9 cellular contexts compared by ENCODE assay signal in the genomic region with DNA sequence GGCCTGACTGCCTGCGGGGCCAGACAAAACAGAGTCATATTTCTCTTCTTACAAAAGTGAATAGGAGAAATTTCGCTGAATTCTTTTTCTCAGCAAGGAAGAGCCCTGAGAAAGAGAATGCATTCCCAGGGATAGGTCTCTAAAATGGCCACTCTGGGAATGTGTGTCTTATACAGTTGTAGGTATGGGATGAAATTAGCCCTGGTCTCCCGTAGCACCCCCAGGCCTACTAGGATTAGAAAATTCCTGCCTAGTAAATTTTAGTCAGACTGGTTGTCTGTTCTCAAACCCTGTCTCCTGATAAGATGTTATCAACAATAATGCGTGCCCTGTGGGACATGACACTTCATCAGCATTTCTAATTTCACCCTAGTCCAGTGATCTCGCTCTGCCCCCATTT.
"Had no signal": no experiment of that assay in that cellular context is flagged by ENCODE, and none has a peak within 500 bp of the region (broad histone marks: within the 10 kb centered on the region; RNA-seq: fewer than 3 reads in every experiment).

No MANE protein-coding gene starts in this region.

- H2AFZ ChIP-seq: GM23248, GM23338 had no signal

- H3K9ac ChIP-seq: GM23248 had no signal

- FAIRE-seq: H1, H54 had no signal

- H3K4me2 ChIP-seq: GM23338 had no signal

- H3K27ac Mint-ChIP-seq: GM23338, H9, HFFc6 had no signal

- H3K36me3 ChIP-seq: HAP-1 had no signal

- H3K4me1 ChIP-seq: HAP-1 had no signal

- H3K4me3 Mint-ChIP-seq: GM23338, H9, HFFc6 had no signal

- H3K27ac ChIP-seq: GM23248 had no signal

- H3K4me3 ChIP-seq: GM23248, GM23338, HAP-1 had no signal

- H3K9me3 ChIP-seq: HAP-1 had no signal

- DNase-seq: GM23248, GOT3, H7, H9, HFFc6 had no signal
